24 cellular contexts compared by ENCODE assay signal in genomic region chr9:113319054-113319453, GRCh38. TPM values are rescaled to one million over a fixed set of nuclear protein-coding genes. Genes with fewer than 3 reads are reported as not detected.
DNase-seq lines count a peak whose midpoint lies in the region; ATAC-seq and TF ChIP-seq lines count a peak whose summit lies in the region.
"Had no signal": no experiment of that assay in that cellular context is flagged by ENCODE, and none has a peak within 500 bp of the region (broad histone marks: within the 10 kb centered on the region; RNA-seq: fewer than 3 reads in every experiment).

No MANE protein-coding gene starts in this region.

- H3K4me3 ChIP-seq in parathyroid adenoma (ENCODE audit: low read depth, low read length) = no peak overlapping the region
- H3K4me3 ChIP-seq: BLaER1 treated with 17β-estradiol and CSF1 and Interleukin-3, amounts not matched to agents 10 nM and 100 nM; GM12878 had no signal

- H3K9me3 ChIP-seq in parathyroid adenoma (ENCODE audit: control insufficient read depth, low read length) = no peaks in the 10 kb centered on the region
- H3K9me3 ChIP-seq: BLaER1 treated with 17β-estradiol and CSF1 and Interleukin-3, amounts not matched to agents 10 nM and 100 nM; Caco-2 had no signal

- no peak for TF ChIP-seq CTCF in parathyroid adenoma (IDR thresholded peaks at IDR 0.05)

- no peak overlapping the region for H2AFZ ChIP-seq in parathyroid adenoma

- H3K79me2 ChIP-seq in parathyroid adenoma = no peaks in the 10 kb centered on the region

- H3K36me3 ChIP-seq in parathyroid adenoma (ENCODE audit: control insufficient read depth, insufficient read depth, low read length) = no peaks in the 10 kb centered on the region

- H3K27ac ChIP-seq in parathyroid adenoma = peak overlapping the region; percentile 25
- H3K27ac ChIP-seq: BLaER1 treated with 17β-estradiol and CSF1 and Interleukin-3, amounts not matched to agents 10 nM and 100 nM; C4-2B had no signal

- no peaks in the 10 kb centered on the region for H3K27me3 ChIP-seq in parathyroid adenoma (ENCODE audit: control insufficient read depth, insufficient read depth, low read length)
- H3K27me3 ChIP-seq: BLaER1 treated with 17β-estradiol and CSF1 and Interleukin-3, amounts not matched to agents 10 nM and 100 nM had no signal

- H3K4me2 ChIP-seq in parathyroid adenoma (ENCODE audit: low read length) = no peak overlapping the region
- H3K4me2 ChIP-seq: BLaER1 treated with 17β-estradiol and CSF1 and Interleukin-3, amounts not matched to agents 10 nM and 100 nM had no signal

- peaks cover 40% of the 10 kb centered on the region for H3K4me1 ChIP-seq in parathyroid adenoma
- H3K4me1 ChIP-seq: BLaER1 treated with 17β-estradiol and CSF1 and Interleukin-3, amounts not matched to agents 10 nM and 100 nM; Caco-2 had no signal

- no peak overlapping the region for H3K9ac ChIP-seq in parathyroid adenoma
- H3K9ac ChIP-seq: BLaER1 treated with 17β-estradiol and CSF1 and Interleukin-3, amounts not matched to agents 10 nM and 100 nM had no signal

- ATAC-seq in SK-N-SH treated with all-trans-retinoic acid at 6 μM for 48 hours (no peak), HG03460 (IDR thresholded peaks at IDR 0.05; ENCODE audit: unreplicated experiment) (no peak), HG03378 (IDR thresholded peaks at IDR 0.05; ENCODE audit: unreplicated experiment) (no peak)
- ATAC-seq: CD8-positive, alpha-beta T cell; GM12878 had no signal

- peak; percentile 82 for DNase-seq in SK-N-DZ (ENCODE audit: low spot score)
- DNase-seq in KG1 (lab: John Stamatoyannopoulos, UW) = no peak
- DNase-seq: 8988T; ACHN; Caco-2; Calu3; CD4-positive, alpha-beta T cell; CD8-positive, alpha-beta T cell; DMS 273 treated with DMSO at 0.1 percent for 48 hours; DMS153; DMS53; DMS79; DND-41; EL; GDM1 had no signal

TF ChIP-seq in SK-N-SH treated with all-trans-retinoic acid at 6 μM for 48 hours, 23 proteins besides CTCF, POLR2A, EP300 and RAD21:
- no peak for TF ChIP-seq ZC3H10 (CRISPR knock-in tag; IDR thresholded peaks at IDR 0.05)
- peak; percentile 33; the same call in 1 of the 2 replicates for TF ChIP-seq TCF4 (CRISPR knock-in tag; IDR thresholded peaks at IDR 0.05; ENCODE audit: borderline replicate concordance)
- TF ChIP-seq OSR1 (CRISPR knock-in tag; IDR thresholded peaks at IDR 0.05) = no peak
- TF ChIP-seq ZNF565 (CRISPR knock-in tag; conservative IDR thresholded peaks at IDR 0.05; ENCODE audit: low read depth) = no peak
- TF ChIP-seq PPARA (CRISPR knock-in tag; IDR thresholded peaks at IDR 0.05; ENCODE audit: borderline replicate concordance) = no peak
- TF ChIP-seq ZNF70 (CRISPR knock-in tag; IDR thresholded peaks at IDR 0.05) = peak; percentile 91
- TF ChIP-seq TOX (CRISPR knock-in tag; IDR thresholded peaks at IDR 0.05; ENCODE audit: borderline replicate concordance) = no peak

RNA-seq across cellular contexts. Expression of gene RNF183, which starts 15.9 kb away (rescaled TPM):
- not detected in 2 replicates for polyA plus RNA-seq in SK-N-DZ (2014; cell fraction: cytosol; rRNA removed)
- polyA plus RNA-seq in SK-N-DZ (2014; cell fraction: nucleus; rRNA removed) = not detected in 2 replicates
- polyA plus RNA-seq: AG04450, BJ had no signal

RNA-seq across cellular contexts. Expression of gene WDR31, which starts 21.0 kb away (rescaled TPM):
- polyA plus RNA-seq in SK-N-DZ (2014; cell fraction: cytosol; rRNA removed) = 0.43 and 0.85 TPM in 2 replicates
- 0.15 and 0.21 TPM in 2 replicates for polyA plus RNA-seq in SK-N-DZ (2014; cell fraction: nucleus; rRNA removed)

RNA-seq across cellular contexts. Expression of gene BSPRY, which starts 30.3 kb away (rescaled TPM):
- polyA plus RNA-seq in SK-N-DZ (2014; cell fraction: cytosol; rRNA removed) = not detected in 2 replicates
- not detected in 2 replicates for polyA plus RNA-seq in SK-N-DZ (2014; cell fraction: nucleus; rRNA removed)
- polyA plus RNA-seq: AG04450, BJ had no signal

RNA-seq across cellular contexts. Expression of gene PRPF4, which starts 43.6 kb away (rescaled TPM):
- 44.0 and 45.5 TPM in 2 replicates for polyA plus RNA-seq in SK-N-DZ (2014; cell fraction: cytosol; rRNA removed)
- 20.9 and 21.4 TPM in 2 replicates for polyA plus RNA-seq in SK-N-DZ (2014; cell fraction: nucleus; rRNA removed)

RNA-seq across cellular contexts. Expression of gene CDC26, which starts 43.7 kb away (rescaled TPM):
- 35.6 and 42.6 TPM in 2 replicates for polyA plus RNA-seq in SK-N-DZ (2014; cell fraction: cytosol; rRNA removed)
- polyA plus RNA-seq in SK-N-DZ (2014; cell fraction: nucleus; rRNA removed) = 26.0 and 28.1 TPM in 2 replicates
